Comparison of ENCODE assay signal across 25 cellular contexts in genomic region chr12:113880337-113880736, GRCh38.
DNase-seq lines count a peak whose midpoint lies in the region; ATAC-seq, FAIRE-seq and TF ChIP-seq lines count a peak whose summit lies in the region.
"Had no signal": no experiment of that assay in that cellular context is flagged by ENCODE, and none has a peak within 500 bp of the region (broad histone marks: within the 10 kb centered on the region; RNA-seq: fewer than 3 reads in every experiment).

No MANE protein-coding gene starts in this region.

- no peak for TF ChIP-seq CTCF in natural killer cell (IDR thresholded peaks at IDR 0.05)

- H3K4me1 Mint-ChIP-seq in natural killer cell treated with Interleukin-12 subunit alpha and Interleukin-12 subunit beta and Interleukin-15 and Interleukin-18, amount 100 ng/mL, for 72 hours (ENCODE audit: low read depth in 2 of 2), result no peaks in the 10 kb centered on the region
- H3K4me1 Mint-ChIP-seq in natural killer cell, result peaks cover 0 to 13% of the 10 kb centered on the region in 2 donors
- H3K4me1 Mint-ChIP-seq: activated CD4-positive, alpha-beta T cell treated with anti-CD3 and anti-CD28 coated beads, Interleukin-2, amount 10 ng/mL, durations not matched to agents 24 days and 14 days; activated CD8-positive, alpha-beta memory T cell treated with anti-CD3 and anti-CD28 coated beads, Interleukin-2, amount 10 ng/mL, durations not matched to agents 7 days and 5 days had no signal

- no peaks in the 10 kb centered on the region for H3K9me3 Mint-ChIP-seq in natural killer cell treated with Interleukin-12 subunit alpha and Interleukin-12 subunit beta and Interleukin-15 and Interleukin-18, amount 100 ng/mL, for 72 hours
- H3K9me3 Mint-ChIP-seq in natural killer cell, result no peaks in the 10 kb centered on the region
- H3K9me3 Mint-ChIP-seq: activated CD4-positive, alpha-beta T cell treated with anti-CD3 and anti-CD28 coated beads, Interleukin-2, amount 10 ng/mL, durations not matched to agents 24 days and 14 days had no signal

- no peak overlapping the region for H3K27ac Mint-ChIP-seq in natural killer cell treated with Interleukin-12 subunit alpha and Interleukin-12 subunit beta and Interleukin-15 and Interleukin-18, amount 100 ng/mL, for 72 hours
- H3K27ac Mint-ChIP-seq in natural killer cell, result no peak overlapping the region
- H3K27ac Mint-ChIP-seq: activated CD4-positive, alpha-beta T cell treated with anti-CD3 and anti-CD28 coated beads, Interleukin-2, amount 10 ng/mL, durations not matched to agents 24 days and 14 days; activated CD8-positive, alpha-beta memory T cell treated with anti-CD3 and anti-CD28 coated beads, Interleukin-2, amount 10 ng/mL, durations not matched to agents 7 days and 5 days had no signal

- no peak for TF ChIP-seq POLR2A in GM12891 (IDR thresholded peaks at IDR 0.05; ENCODE audit: low read depth, low read length)

- no peaks in the 10 kb centered on the region for H3K36me3 Mint-ChIP-seq in natural killer cell treated with Interleukin-12 subunit alpha and Interleukin-12 subunit beta and Interleukin-15 and Interleukin-18, amount 100 ng/mL, for 72 hours
- H3K36me3 Mint-ChIP-seq in natural killer cell, result no peaks in the 10 kb centered on the region

- H3K4me3 Mint-ChIP-seq in natural killer cell treated with Interleukin-12 subunit alpha and Interleukin-12 subunit beta and Interleukin-15 and Interleukin-18, amount 100 ng/mL, for 72 hours, result no peak overlapping the region
- no peak overlapping the region for H3K4me3 Mint-ChIP-seq in natural killer cell
- H3K4me3 Mint-ChIP-seq: activated CD4-positive, alpha-beta T cell treated with anti-CD3 and anti-CD28 coated beads, Interleukin-2, amount 10 ng/mL, durations not matched to agents 24 days and 14 days; activated CD8-positive, alpha-beta memory T cell treated with anti-CD3 and anti-CD28 coated beads, Interleukin-2, amount 10 ng/mL, durations not matched to agents 7 days and 5 days had no signal

- H3K27me3 Mint-ChIP-seq in natural killer cell treated with Interleukin-12 subunit alpha and Interleukin-12 subunit beta and Interleukin-15 and Interleukin-18, amount 100 ng/mL, for 72 hours, result no peaks in the 10 kb centered on the region
- H3K27me3 Mint-ChIP-seq in natural killer cell (ENCODE audit: low read depth in 2 of 2), result no peaks in the 10 kb centered on the region
- H3K27me3 Mint-ChIP-seq: activated CD4-positive, alpha-beta T cell treated with anti-CD3 and anti-CD28 coated beads, Interleukin-2, amount 10 ng/mL, durations not matched to agents 24 days and 14 days; activated CD8-positive, alpha-beta memory T cell treated with anti-CD3 and anti-CD28 coated beads, Interleukin-2, amount 10 ng/mL, durations not matched to agents 7 days and 5 days had no signal

- peak; percentile 18 for DNase-seq in natural killer cell treated with Interleukin-12 subunit alpha and Interleukin-12 subunit beta and Interleukin-15 and Interleukin-18, amount 100 ng/mL, for 72 hours (ENCODE audit: low spot score)
- no peak for DNase-seq in natural killer cell
- DNase-seq in NCI-H2029 treated with DMSO at 0.1 percent for 48 hours (lab: John Stamatoyannopoulos, UW), result peak; percentile 21
- DNase-seq in NCI-H526 (lab: John Stamatoyannopoulos, UW), result peak; percentile 23 to 60
- DNase-seq in GM12891 (ENCODE audit: insufficient read length, low spot score), result no peak
- no peak for DNase-seq in islet precursor cell
- no peak for DNase-seq in superior temporal gyrus (ENCODE audit: extremely low spot score)
- DNase-seq: activated CD4-positive, alpha-beta T cell treated with anti-CD3 and anti-CD28 coated beads, Interleukin-2, amount 10 ng/mL, durations not matched to agents 24 days and 14 days; activated CD8-positive, alpha-beta memory T cell treated with anti-CD3 and anti-CD28 coated beads, Interleukin-2, amount 10 ng/mL, durations not matched to agents 7 days and 5 days; activated naive CD4-positive, alpha-beta T cell; activated T-cell treated with anti-CD3 and anti-CD28 coated beads, Interleukin-2, amount 50 U/mL, for 48 hours; dermis blood vessel endothelial cell; DMS53; foreskin keratinocyte; GDM1; mammary epithelial cell; NK-92 treated with Interleukin-12 subunit alpha and Interleukin-12 subunit beta, amount 100 ng/mL, for 24 hours; PC-3; right cardiac atrium; spleen; stimulated activated CD4-positive, alpha-beta T cell treated with anti-CD3 and anti-CD28 coated beads, Interleukin-2, amount 100 ng/mL, for 48 hours; transverse colon had no signal

- FAIRE-seq in GM12891 (lab: Jason Lieb, UNC), result no peak
- FAIRE-seq: GM19239, H54 had no signal

- intact Hi-C loops in natural killer cell (cut with micrococcal nuclease), result no loop called here

- ATAC-seq in natural killer cell treated with Interleukin-12 subunit alpha and Interleukin-12 subunit beta and Interleukin-15 and Interleukin-18, amount 100 ng/mL, for 72 hours, result no peak
- ATAC-seq in natural killer cell (no peak), GM18861 (IDR thresholded peaks at IDR 0.05; ENCODE audit: unreplicated experiment) (no peak)
- ATAC-seq: activated CD8-positive, alpha-beta memory T cell treated with anti-CD3 and anti-CD28 coated beads, Interleukin-2, amount 10 ng/mL, durations not matched to agents 7 days and 5 days; foreskin keratinocyte; PC-3; right cardiac atrium had no signal

TF ChIP-seq in GM12891, 5 proteins besides CTCF, POLR2A, EP300 and RAD21:
- no peak for TF ChIP-seq POU2F2 (IDR thresholded peaks at IDR 0.05; ENCODE audit: low read depth, low read length)
- TF ChIP-seq PAX5 (IDR thresholded peaks at IDR 0.05; ENCODE audit: insufficient read depth, low read length, severe bottlenecking), result no peak
- TF ChIP-seq SPI1 (IDR thresholded peaks at IDR 0.05; ENCODE audit: low read depth, low read length), result no peak
- no peak for TF ChIP-seq POLR2AphosphoS5 (IDR thresholded peaks at IDR 0.05; ENCODE audit: low read depth, low read length)
- no peak for TF ChIP-seq TAF1 (IDR thresholded peaks at IDR 0.05; ENCODE audit: low read depth, low read length)

Comparison
In these comparisons a context has a peak if more than half of its experiments do, and no peak if none do; other contexts are left out.
1. DNase-seq: peak in natural killer cell treated with Interleukin-12 subunit alpha and Interleukin-12 subunit beta and Interleukin-15 and Interleukin-18, amount 100 ng/mL, for 72 hours (single experiment), NCI-H2029 treated with DMSO at 0.1 percent for 48 hours (single experiment) and NCI-H526 (2 of 2); none in natural killer cell (single experiment), GM12891 (single experiment), islet precursor cell (single experiment) and superior temporal gyrus (single experiment).